ENCODE assay signal across 14 cellular contexts in genomic region chr1:110213143-110213540, GRCh38. TPM values are rescaled to one million over a fixed set of nuclear protein-coding genes. Genes with fewer than 3 reads are reported as not detected.
DNase-seq lines count a peak whose midpoint lies in the region; ATAC-seq and TF ChIP-seq lines count a peak whose summit lies in the region.
"Had no signal": no experiment of that assay in that cellular context is flagged by ENCODE, and none has a peak within 500 bp of the region (broad histone marks: within the 10 kb centered on the region; RNA-seq: fewer than 3 reads in every experiment).

No MANE protein-coding gene starts in this region.

- peaks cover 38% of the 10 kb centered on the region for H3F3A ChIP-seq in neural progenitor cell (ENCODE audit: low read depth)

- peaks cover 13% of the 10 kb centered on the region for H3K27me3 Mint-ChIP-seq in activated CD8-positive, alpha-beta memory T cell treated with anti-CD3 and anti-CD28 coated beads, Interleukin-2, amount 10 ng/mL, durations not matched to agents 7 days and 5 days
- peaks cover 32% of the 10 kb centered on the region for H3K27me3 Mint-ChIP-seq in neural progenitor cell (ENCODE audit: insufficient read depth, low read depth)
- H3K27me3 Mint-ChIP-seq: memory B cell had no signal

- H3K4me1 ChIP-seq in HUES64 (ENCODE audit: insufficient read depth, low read length): peaks cover 17% of the 10 kb centered on the region
- H3K4me1 ChIP-seq in neural progenitor cell: peaks cover 19% of the 10 kb centered on the region

- no peak for DNase-seq in activated CD8-positive, alpha-beta memory T cell treated with anti-CD3 and anti-CD28 coated beads, Interleukin-2, amount 10 ng/mL, durations not matched to agents 7 days and 5 days
- no peak for DNase-seq in activated CD8-positive, alpha-beta memory T cell treated with anti-CD3 and anti-CD28 coated beads for 24 hours
- DNase-seq in coronary artery (ENCODE audit: low spot score) (no peak), neural progenitor cell (ENCODE audit: low spot score) (no peak), islet precursor cell (no peak), ecto neural progenitor cell (ENCODE audit: low spot score) (no peak)
- DNase-seq: Karpas-422, NCI-H1436 treated with DMSO at 0.1 percent for 48 hours, SIG-M5, spleen had no signal

- no peak overlapping the region for H2AFZ ChIP-seq in neural progenitor cell (replicated peaks)

- no peaks in the 10 kb centered on the region for H3K9me3 ChIP-seq in HUES64 (ENCODE audit: insufficient read depth, low read depth, low read length)
- H3K9me3 ChIP-seq in neural progenitor cell (ENCODE audit: low read depth): no peaks in the 10 kb centered on the region
- H3K9me3 ChIP-seq: spleen, suprapubic skin had no signal

- H3K9ac ChIP-seq in HUES64 (ENCODE audit: low read depth, low read length): no peak overlapping the region
- no peak overlapping the region for H3K9ac ChIP-seq in neural progenitor cell

- 50% methylated on average over 1 of the region's 2 CpGs for WGBS in HUES64

- H3K4me3 Mint-ChIP-seq in activated CD8-positive, alpha-beta memory T cell treated with anti-CD3 and anti-CD28 coated beads, Interleukin-2, amount 10 ng/mL, durations not matched to agents 7 days and 5 days: peak overlapping the region; percentile 41
- H3K4me3 Mint-ChIP-seq in neural progenitor cell: peak overlapping the region; percentile 76

- no peaks in the 10 kb centered on the region for H3K79me2 ChIP-seq in neural progenitor cell (ENCODE audit: low read depth)

- H4K20me1 ChIP-seq in neural progenitor cell (ENCODE audit: low read depth): peaks cover 13% of the 10 kb centered on the region

- peak overlapping the region; percentile 37 for H3K4me2 ChIP-seq in neural progenitor cell

- H3K4me1 Mint-ChIP-seq in activated CD8-positive, alpha-beta memory T cell treated with anti-CD3 and anti-CD28 coated beads, Interleukin-2, amount 10 ng/mL, durations not matched to agents 7 days and 5 days: peaks cover 54% of the 10 kb centered on the region
- H3K4me1 Mint-ChIP-seq in neural progenitor cell: peaks cover 28% of the 10 kb centered on the region

- H3K4me3 ChIP-seq in HUES64 (ENCODE audit: low read length) (peak overlapping the region; percentile 61; the same call in 1 of the 2 replicates), coronary artery (peak overlapping the region; percentile 10), neural progenitor cell (no peak overlapping the region)

- peak overlapping the region; percentile 48 for H3K27ac Mint-ChIP-seq in activated CD8-positive, alpha-beta memory T cell treated with anti-CD3 and anti-CD28 coated beads, Interleukin-2, amount 10 ng/mL, durations not matched to agents 7 days and 5 days
- H3K27ac Mint-ChIP-seq in neural progenitor cell: no peak overlapping the region

- CTCF ChIA-PET in activated CD8-positive, alpha-beta memory T cell treated with anti-CD3 and anti-CD28 coated beads, Interleukin-2, amount 10 ng/mL, durations not matched to agents 7 days and 5 days (lab: Charles Lee): interaction anchor here (1.1 to 18.2 kb wide), 5 partner anchors 11 to 282 kb away, joined by 3 to 415 read pairs (median 31); partner anchors contain the start of gene RBM15

- no peak for ATAC-seq in activated CD8-positive, alpha-beta memory T cell treated with anti-CD3 and anti-CD28 coated beads, Interleukin-2, amount 10 ng/mL, durations not matched to agents 7 days and 5 days
- ATAC-seq in GM18520 (IDR thresholded peaks at IDR 0.05; ENCODE audit: unreplicated experiment): no peak

- H3K27ac ChIP-seq in HUES64 (ENCODE audit: low read depth, low read length) (no peak overlapping the region), coronary artery (peak overlapping the region in 1 of 2 donors; percentile 37), neural progenitor cell (no peak overlapping the region)
- H3K27ac ChIP-seq: suprapubic skin had no signal

- H3K9me3 Mint-ChIP-seq in activated CD8-positive, alpha-beta memory T cell treated with anti-CD3 and anti-CD28 coated beads, Interleukin-2, amount 10 ng/mL, durations not matched to agents 7 days and 5 days (ENCODE audit: low read depth): no peaks in the 10 kb centered on the region
- H3K9me3 Mint-ChIP-seq in neural progenitor cell: no peaks in the 10 kb centered on the region
- H3K9me3 Mint-ChIP-seq: memory B cell had no signal

- peaks cover 3% of the 10 kb centered on the region for H3K36me3 Mint-ChIP-seq in activated CD8-positive, alpha-beta memory T cell treated with anti-CD3 and anti-CD28 coated beads, Interleukin-2, amount 10 ng/mL, durations not matched to agents 7 days and 5 days
- no peaks in the 10 kb centered on the region for H3K36me3 Mint-ChIP-seq in neural progenitor cell
- H3K36me3 Mint-ChIP-seq: memory B cell had no signal

- H3K36me3 ChIP-seq in HUES64 (ENCODE audit: insufficient read depth, low read length) (no peaks in the 10 kb centered on the region), neural progenitor cell (no peaks in the 10 kb centered on the region)
- H3K36me3 ChIP-seq: spleen, suprapubic skin had no signal

- H3K27me3 ChIP-seq in HUES64 (ENCODE audit: insufficient read depth, low read length) (peaks cover 43% of the 10 kb centered on the region), neural progenitor cell (peaks cover 45% of the 10 kb centered on the region)
- H3K27me3 ChIP-seq: suprapubic skin had no signal

- TF ChIP-seq CTCF in coronary artery (IDR thresholded peaks at IDR 0.05) (no peak), neural progenitor cell (IDR thresholded peaks at IDR 0.05) (no peak)

RNA-seq across cellular contexts. Expression of gene KCNC4, which starts 3.0 kb away (rescaled TPM):
- total RNA-seq in activated CD8-positive, alpha-beta memory T cell treated with anti-CD3 and anti-CD28 coated beads, Interleukin-2, amount 10 ng/mL, durations not matched to agents 7 days and 5 days: 1 to 10 TPM; 4.8 to 9.6 TPM
- polyA plus RNA-seq in HUES64 (2013, experiment 1 of 2): 3.2 TPM
- 4.1 TPM for polyA plus RNA-seq in HUES64 (2013, experiment 2 of 2)
- total RNA-seq in neural progenitor cell (ENCODE audit: low replicate concordance): 1.3 and 2.0 TPM in 2 replicates
